In genomic region chrX:48648299-48648698, GRCh38 we compare ENCODE assay signal across 8 cellular contexts. TPM values are rescaled to one million over a fixed set of nuclear protein-coding genes. Genes with fewer than 3 reads are reported as not detected.
DNase-seq lines count a peak whose midpoint lies in the region; ATAC-seq and TF ChIP-seq lines count a peak whose summit lies in the region.

No MANE protein-coding gene starts in this region.

- intact Hi-C loops in uterus (cut with DNase I; ENCODE audit: low total_unique reads) = no loop called here

- H3K27me3 ChIP-seq in uterus = no peaks in the 10 kb centered on the region

- H3K4me1 ChIP-seq in uterus = no peaks in the 10 kb centered on the region

- TF ChIP-seq POLR2A in erythroblast (IDR thresholded peaks at IDR 0.05; ENCODE audit: low read length) = no peak
- no peak for TF ChIP-seq POLR2A in uterus (IDR thresholded peaks at IDR 0.05)

- H3K4me3 ChIP-seq in uterus = no peak overlapping the region

- no peak for ATAC-seq in GM19023 (IDR thresholded peaks at IDR 0.05; ENCODE audit: unreplicated experiment)

- H3K9me3 ChIP-seq in uterus = no peaks in the 10 kb centered on the region

- peak overlapping the region in 1 of 2 donors; percentile 48 for H3K27ac ChIP-seq in uterus

- peak; percentile 28 to 48 (median 40) for TF ChIP-seq CTCF in uterus (IDR thresholded peaks at IDR 0.05)

- no peaks in the 10 kb centered on the region for H3K36me3 ChIP-seq in uterus

- DNase-seq in activated CD4-positive, CD25-positive, alpha-beta regulatory T cell treated with anti-CD3 and anti-CD28 coated beads, Interleukin-2, amount 50 U/mL, for 16 hours (ENCODE audit: low read depth, low spot score) = peak; percentile 6
- no peak for DNase-seq in activated CD4-positive, CD25-positive, alpha-beta regulatory T cell treated with anti-CD3 and anti-CD28 coated beads, Interleukin-2, amount 50 U/mL, for 72 hours
- peak; percentile 6 for DNase-seq in NCI-H2081 treated with DMSO at 0.1 percent for 48 hours (lab: John Stamatoyannopoulos, UW)
- DNase-seq in activated CD4-positive, alpha-beta T cell treated with anti-CD3 and anti-CD28 coated beads for 48 hours = peak; percentile 14
- DNase-seq in erythroblast (lab: John Stamatoyannopoulos, UW) = peak; percentile 40 to 47
- peak; percentile 91 for DNase-seq in myocyte (ENCODE audit: low read depth)
- peak; percentile 24 to 59 for DNase-seq in uterus

RNA-seq across cellular contexts. Expression of gene WAS, which starts 35.3 kb away (rescaled TPM):
- total RNA-seq in myocyte (0.19 TPM in 1 of 2 replicates, not detected in the other), uterus (10 to 100 TPM in 1 of 4 donors, 1 to 10 TPM in 2, not detected in 1; 1.2 to 20.7 (median 1.9) TPM)
- polyA plus RNA-seq in myocyte (2012) = 0.20 TPM

RNA-seq across cellular contexts. Expression of gene SUV39H1, which starts 48.2 kb away (rescaled TPM):
- 2.8 and 3.1 TPM in 2 replicates for total RNA-seq in myocyte
- polyA plus RNA-seq in myocyte (2012) = 2.0 TPM
- total RNA-seq in uterus = 1 to 10 TPM in 3 of 4 donors, under 1 TPM in 1; 0.59 to 7.8 (median 3.8) TPM

RNA-seq across cellular contexts. Expression of gene WDR13, which starts 51.0 kb away (rescaled TPM):
- total RNA-seq in myocyte (110 and 139 TPM in 2 replicates), uterus (100 to 1,000 TPM in 2 of 4 donors, 10 to 100 TPM in 2; 64.8 to 147 (median 111) TPM)
- 184 TPM for polyA plus RNA-seq in myocyte (2012)
